Comparison of ENCODE assay signal across 18 cellular contexts in genomic region chr5:135236951-135237791, GRCh38.
DNase-seq lines count a peak whose midpoint lies in the region; ATAC-seq and TF ChIP-seq lines count a peak whose summit lies in the region.
"Had no signal": no experiment of that assay in that cellular context is flagged by ENCODE, and none has a peak within 500 bp of the region (broad histone marks: within the 10 kb centered on the region; RNA-seq: fewer than 3 reads in every experiment).

No MANE protein-coding gene starts in this region.

- TF ChIP-seq CTCF in breast epithelium (IDR thresholded peaks at IDR 0.05) = no peak
- no peak for TF ChIP-seq CTCF in tibial nerve (IDR thresholded peaks at IDR 0.05)

- H3K4me1 Mint-ChIP-seq in immature natural killer cell = no peaks in the 10 kb centered on the region
- H3K4me1 Mint-ChIP-seq: activated CD4-positive, alpha-beta T cell treated with anti-CD3 and anti-CD28 coated beads, Interleukin-2, amount 10 ng/mL, durations not matched to agents 24 days and 14 days; B cell had no signal

- H3K4me1 ChIP-seq in breast epithelium (peaks cover 0 to 2% of the 10 kb centered on the region in 2 donors), tibial nerve (peaks cover 0 to 31% (median 7%) of the 10 kb centered on the region in 4 donors)

- TF ChIP-seq POLR2A in breast epithelium (IDR thresholded peaks at IDR 0.05) (no peak), tibial nerve (IDR thresholded peaks at IDR 0.05) (no peak)

- no peak overlapping the region for H3K27ac Mint-ChIP-seq in immature natural killer cell
- H3K27ac Mint-ChIP-seq: activated CD4-positive, alpha-beta T cell treated with anti-CD3 and anti-CD28 coated beads, Interleukin-2, amount 10 ng/mL, durations not matched to agents 24 days and 14 days; activated T-helper 1 cell treated with anti-CD3 and anti-CD28 coated beads, Interleukin-12 subunit alpha, Interleukin-12 subunit beta, Interleukin-2, Interleukin-4 antibody, amounts not matched to agents 30 ng/mL and 10 ng/mL and 1 ng/mL, durations not matched to agents 14 hours and 24 hours and 36 hours; B cell; T-helper 17 cell had no signal

- 65 to 76% methylated on average over 5 to 7 of the region's 9 CpGs for WGBS in tibial nerve, 2 donors

- no peak for TF ChIP-seq EP300 in tibial nerve (IDR thresholded peaks at IDR 0.05)

- DNase-seq in MG63 = peak; percentile 22
- DNase-seq in breast epithelium (ENCODE audit: low spot score in 2 of 2) = peak; percentile 17 to 45
- DNase-seq in cardiac septum (ENCODE audit: low spot score) = peak; percentile 71
- peak; percentile 62 for DNase-seq in sciatic nerve (ENCODE audit: low spot score)
- no peak for DNase-seq in NCI-H2081 (lab: John Stamatoyannopoulos, UW)
- DNase-seq in tibial nerve (ENCODE audit: low spot score in 2 of 2) = no peak
- DNase-seq in immature natural killer cell = no peak
- DNase-seq: activated CD4-positive, alpha-beta T cell treated with anti-CD3 and anti-CD28 coated beads, Interleukin-2, amount 10 ng/mL, durations not matched to agents 24 days and 14 days; DND-41; foreskin melanocyte; NCI-H187 treated with DMSO at 0.1 percent for 48 hours; NCI-H69; RPMI8226; stimulated activated CD4-positive, alpha-beta T cell treated with anti-CD3 and anti-CD28 coated beads, Interleukin-12 subunit alpha, Interleukin-12 subunit beta, amount 100 ng/mL, for 4 hours; T-helper 17 cell had no signal

- H3K36me3 Mint-ChIP-seq in immature natural killer cell = no peaks in the 10 kb centered on the region

- H3K9me3 Mint-ChIP-seq in immature natural killer cell = no peaks in the 10 kb centered on the region
- H3K9me3 Mint-ChIP-seq: activated CD4-positive, alpha-beta T cell treated with anti-CD3 and anti-CD28 coated beads, Interleukin-2, amount 10 ng/mL, durations not matched to agents 24 days and 14 days; activated T-helper 1 cell treated with anti-CD3 and anti-CD28 coated beads, Interleukin-12 subunit alpha, Interleukin-12 subunit beta, Interleukin-2, Interleukin-4 antibody, amounts not matched to agents 30 ng/mL and 10 ng/mL and 1 ng/mL, durations not matched to agents 14 hours and 24 hours and 36 hours had no signal

- no peaks in the 10 kb centered on the region for H3K27me3 ChIP-seq in MG63
- no peaks in the 10 kb centered on the region for H3K27me3 ChIP-seq in breast epithelium
- no peaks in the 10 kb centered on the region for H3K27me3 ChIP-seq in tibial nerve

- no peak overlapping the region for H3K27ac ChIP-seq in breast epithelium
- H3K27ac ChIP-seq in tibial nerve = no peak overlapping the region

- peaks cover 0 to 7% (median 0%) of the 10 kb centered on the region in 3 donors for H3K27me3 Mint-ChIP-seq in immature natural killer cell (ENCODE audit: low read depth in 3 of 3)

- H3K4me3 ChIP-seq in MG63 (no peak overlapping the region), breast epithelium (no peak overlapping the region), tibial nerve (no peak overlapping the region)

- peak; percentile 75 for ATAC-seq in sciatic nerve
- no peak for ATAC-seq in HG03521 (IDR thresholded peaks at IDR 0.05; ENCODE audit: unreplicated experiment)
- ATAC-seq: T-helper 17 cell had no signal

- intact Hi-C loops in breast epithelium (cut with DNase I; ENCODE audit: low total_unique reads) (no loop called here), cardiac septum (cut with DNase I) (no loop called here), sciatic nerve (cut with DNase I) (no loop called here)

- H3K4me3 Mint-ChIP-seq in immature natural killer cell = no peak overlapping the region
- H3K4me3 Mint-ChIP-seq: activated CD4-positive, alpha-beta T cell treated with anti-CD3 and anti-CD28 coated beads, Interleukin-2, amount 10 ng/mL, durations not matched to agents 24 days and 14 days; activated T-helper 1 cell treated with anti-CD3 and anti-CD28 coated beads, Interleukin-12 subunit alpha, Interleukin-12 subunit beta, Interleukin-2, Interleukin-4 antibody, amounts not matched to agents 30 ng/mL and 10 ng/mL and 1 ng/mL, durations not matched to agents 14 hours and 24 hours and 36 hours; B cell; T-helper 17 cell had no signal

- no peaks in the 10 kb centered on the region for H3K36me3 ChIP-seq in MG63
- H3K36me3 ChIP-seq in breast epithelium = no peaks in the 10 kb centered on the region
- no peaks in the 10 kb centered on the region for H3K36me3 ChIP-seq in tibial nerve

- H3K9me3 ChIP-seq in MG63 = no peaks in the 10 kb centered on the region
- H3K9me3 ChIP-seq in breast epithelium = no peaks in the 10 kb centered on the region
- H3K9me3 ChIP-seq in tibial nerve = no peaks in the 10 kb centered on the region

Comparison
In these comparisons a context has a peak if more than half of its experiments do, and no peak if none do; other contexts are left out.
1. DNase-seq: peak in MG63 (single experiment), breast epithelium (2 of 2), cardiac septum (single experiment) and sciatic nerve (single experiment); none in NCI-H2081 (0 of 2), tibial nerve (0 of 2) and immature natural killer cell (0 of 3).